ENCODE assay signal across 11 cellular contexts in genomic region chr1:2539312-2539907, GRCh38. TPM values are rescaled to one million over a fixed set of nuclear protein-coding genes. Genes with fewer than 3 reads are reported as not detected.
DNase-seq lines count a peak whose midpoint lies in the region; ATAC-seq, FAIRE-seq and TF ChIP-seq lines count a peak whose summit lies in the region.
"Had no signal": no experiment of that assay in that cellular context is flagged by ENCODE, and none has a peak within 500 bp of the region (broad histone marks: within the 10 kb centered on the region; RNA-seq: fewer than 3 reads in every experiment).

No MANE protein-coding gene starts in this region.

- peak; percentile 42 for ATAC-seq in SK-N-SH treated with all-trans-retinoic acid at 6 μM for 48 hours
- ATAC-seq in stimulated activated naive B cell treated with anti-CD40 and anti-IgM and Interleukin-4, amounts not matched to agents 10 μg/mL and 1 μg/mL and 100 μg/mL, for 72 hours (replicated peaks) = peak; percentile 60

- H3K9ac ChIP-seq in endodermal cell (ENCODE audit: extremely low read depth, low read length, poor library complexity, severe bottlenecking) = no peak overlapping the region

- H3K27me3 Mint-ChIP-seq in endodermal cell (ENCODE audit: insufficient read depth) = peaks cover 51% of the 10 kb centered on the region
- H3K27me3 Mint-ChIP-seq in stimulated activated naive B cell treated with anti-CD40 and anti-IgM and Interleukin-4, amounts not matched to agents 10 μg/mL and 1 μg/mL and 100 μg/mL, for 72 hours = peaks cover 21 to 40% of the 10 kb centered on the region in 2 donors

- H3K4me1 Mint-ChIP-seq in endodermal cell = peaks cover 6% of the 10 kb centered on the region
- H3K4me1 Mint-ChIP-seq in stimulated activated naive B cell treated with anti-CD40 and anti-IgM and Interleukin-4, amounts not matched to agents 10 μg/mL and 1 μg/mL and 100 μg/mL, for 72 hours = peaks cover 4 to 12% of the 10 kb centered on the region in 2 donors

- H3K27ac ChIP-seq in endodermal cell (ENCODE audit: low read depth, low read length) = no peak overlapping the region
- H3K27ac ChIP-seq: HL-60 had no signal

- TF ChIP-seq CTCF in endodermal cell (conservative IDR thresholded peaks at IDR 0.05) = peak; percentile 79

- no peaks in the 10 kb centered on the region for H3K9me3 Mint-ChIP-seq in endodermal cell
- no peaks in the 10 kb centered on the region for H3K9me3 Mint-ChIP-seq in stimulated activated naive B cell treated with anti-CD40 and anti-IgM and Interleukin-4, amounts not matched to agents 10 μg/mL and 1 μg/mL and 100 μg/mL, for 72 hours

- no peaks in the 10 kb centered on the region for H3K9me3 ChIP-seq in endodermal cell (ENCODE audit: control insufficient read depth, low read length)
- H3K9me3 ChIP-seq: BE2C had no signal

- 71 to 95% methylated on average over 3 to 12 of the region's 12 CpGs for WGBS in endodermal cell (ENCODE audit: insufficient coverage in 1 of 2, insufficient read length in 1 of 2), 2 experiments

- peaks cover 43% of the 10 kb centered on the region for H3K27me3 ChIP-seq in endodermal cell (ENCODE audit: control insufficient read depth, insufficient read depth, low read length, poor library complexity, severe bottlenecking)
- H3K27me3 ChIP-seq: BE2C had no signal

- no peak overlapping the region for H3K4me3 ChIP-seq in endodermal cell (ENCODE audit: low read length)

- no peak overlapping the region for H3K27ac Mint-ChIP-seq in endodermal cell
- H3K27ac Mint-ChIP-seq in stimulated activated naive B cell treated with anti-CD40 and anti-IgM and Interleukin-4, amounts not matched to agents 10 μg/mL and 1 μg/mL and 100 μg/mL, for 72 hours = no peak overlapping the region

- no peaks in the 10 kb centered on the region for H3K36me3 Mint-ChIP-seq in endodermal cell (ENCODE audit: low read depth)
- H3K36me3 Mint-ChIP-seq in stimulated activated naive B cell treated with anti-CD40 and anti-IgM and Interleukin-4, amounts not matched to agents 10 μg/mL and 1 μg/mL and 100 μg/mL, for 72 hours = no peaks in the 10 kb centered on the region

- H3K4me3 Mint-ChIP-seq in endodermal cell = no peak overlapping the region
- no peak overlapping the region for H3K4me3 Mint-ChIP-seq in stimulated activated naive B cell treated with anti-CD40 and anti-IgM and Interleukin-4, amounts not matched to agents 10 μg/mL and 1 μg/mL and 100 μg/mL, for 72 hours

- peak; percentile 53 for DNase-seq in activated T-cell treated with anti-CD3 and anti-CD28 coated beads, Interleukin-2, amount 50 U/mL, for 1 hour
- DNase-seq in activated T-cell treated with anti-CD3 and anti-CD28 coated beads for 4 hours (no peak), endodermal cell (peak; percentile 93), T-helper 2 cell (no peak), urothelium cell line (ENCODE audit: low spot score) (no peak)
- DNase-seq in stimulated activated naive B cell treated with anti-CD40 and anti-IgM and Interleukin-4, amounts not matched to agents 10 μg/mL and 1 μg/mL and 100 μg/mL, for 72 hours = no peak
- DNase-seq in stimulated activated naive CD4-positive, alpha-beta T cell treated with Interleukin-2 at 50 U/mL for 16 hours (lab: John Stamatoyannopoulos, UW) = no peak
- DNase-seq: BE2C had no signal

- no peaks in the 10 kb centered on the region for H3K36me3 ChIP-seq in endodermal cell (ENCODE audit: control insufficient read depth, insufficient read depth, low read length)
- H3K36me3 ChIP-seq: BE2C had no signal

- peaks cover 3% of the 10 kb centered on the region for H3K4me1 ChIP-seq in endodermal cell (ENCODE audit: control insufficient read depth, insufficient read depth, low read length)

- no peak for FAIRE-seq in urothelium cell line (lab: Jason Lieb, UNC)
- FAIRE-seq: frontal cortex had no signal

TF ChIP-seq in SK-N-SH treated with all-trans-retinoic acid at 6 μM for 48 hours, 23 proteins besides CTCF, POLR2A, EP300 and RAD21:
- TF ChIP-seq TCF4 (CRISPR knock-in tag; IDR thresholded peaks at IDR 0.05; ENCODE audit: borderline replicate concordance) (no peak), PATZ1 (CRISPR knock-in tag; IDR thresholded peaks at IDR 0.05; ENCODE audit: borderline replicate concordance) (no peak), ZNF70 (CRISPR knock-in tag; IDR thresholded peaks at IDR 0.05) (no peak), ZNF8 (CRISPR knock-in tag; IDR thresholded peaks at IDR 0.05) (no peak), CSDC2 (CRISPR knock-in tag; IDR thresholded peaks at IDR 0.05) (no peak), BACH2 (CRISPR knock-in tag; IDR thresholded peaks at IDR 0.05; ENCODE audit: borderline replicate concordance) (no peak)

RNA-seq across cellular contexts. Expression of gene HES5, which starts 9.3 kb away (rescaled TPM):
- not detected for total RNA-seq in endodermal cell
- polyA plus RNA-seq in endodermal cell (2013, experiment 1 of 2) = 59.2 TPM
- 46.1 TPM for polyA plus RNA-seq in endodermal cell (2013, experiment 2 of 2)

RNA-seq across cellular contexts. Expression of gene PANK4, which starts 13.0 kb away (rescaled TPM):
- 10 to 100 TPM; 45.6 to 49.5 TPM for total RNA-seq in endodermal cell
- 34.9 TPM for polyA plus RNA-seq in endodermal cell (2013, experiment 1 of 2)
- polyA plus RNA-seq in endodermal cell (2013, experiment 2 of 2) = 35.6 TPM

RNA-seq across cellular contexts. Expression of gene TNFRSF14, which starts 16.8 kb away (rescaled TPM):
- total RNA-seq in endodermal cell = under 1 TPM; 0.29 to 0.46 TPM
- polyA plus RNA-seq in endodermal cell (2013, experiment 1 of 2) = 1.1 TPM
- 0.95 TPM for polyA plus RNA-seq in endodermal cell (2013, experiment 2 of 2)

RNA-seq across cellular contexts. Expression of gene PRXL2B, which starts 47.2 kb away (rescaled TPM):
- total RNA-seq in endodermal cell = 10 to 100 TPM; 33.4 to 34.4 TPM
- polyA plus RNA-seq in endodermal cell (2013, experiment 1 of 2) = 33.4 TPM
- 29.0 TPM for polyA plus RNA-seq in endodermal cell (2013, experiment 2 of 2)

Comparison
In these comparisons a context has a peak if more than half of its experiments do, and no peak if none do; other contexts are left out.
1. DNase-seq: peak in activated T-cell treated with anti-CD3 and anti-CD28 coated beads, Interleukin-2, amount 50 U/mL, for 1 hour (single experiment) and endodermal cell (single experiment); none in activated T-cell treated with anti-CD3 and anti-CD28 coated beads for 4 hours (single experiment), stimulated activated naive B cell treated with anti-CD40 and anti-IgM and Interleukin-4, amounts not matched to agents 10 μg/mL and 1 μg/mL and 100 μg/mL, for 72 hours (single experiment), stimulated activated naive CD4-positive, alpha-beta T cell treated with Interleukin-2 at 50 U/mL for 16 hours (single experiment), T-helper 2 cell (0 of 5) and urothelium cell line (single experiment).